ENCODE assay signal across 12 cellular contexts in genomic region chr1:182716740-182717720, GRCh38. TPM values are rescaled to one million over a fixed set of nuclear protein-coding genes. Genes with fewer than 3 reads are reported as not detected.
DNase-seq lines count a peak whose midpoint lies in the region; ATAC-seq lines count a peak whose summit lies in the region.
"Had no signal": no experiment of that assay in that cellular context is flagged by ENCODE, and none has a peak within 500 bp of the region (broad histone marks: within the 10 kb centered on the region; RNA-seq: fewer than 3 reads in every experiment).

No MANE protein-coding gene starts in this region.

- H3K27ac ChIP-seq in CD4-positive, CD25-positive, alpha-beta regulatory T cell (ENCODE audit: insufficient read depth, low read length, poor library complexity, severe bottlenecking), result no peak overlapping the region
- H3K27ac ChIP-seq: upper lobe of left lung had no signal

- ATAC-seq in CD4-positive, CD25-positive, alpha-beta regulatory T cell (ENCODE audit: low read depth in 2 of 2), result no peak
- peak; percentile 54 for ATAC-seq in GM18517 (IDR thresholded peaks at IDR 0.05; ENCODE audit: unreplicated experiment)
- peak; percentile 44 for ATAC-seq in HG02642 (IDR thresholded peaks at IDR 0.05; ENCODE audit: poor library complexity, unreplicated experiment)

- H3K36me3 Mint-ChIP-seq in CD4-positive, CD25-positive, alpha-beta regulatory T cell, result no peaks in the 10 kb centered on the region
- H3K36me3 Mint-ChIP-seq: CD14-positive monocyte had no signal

- H3K9me3 ChIP-seq in CD4-positive, CD25-positive, alpha-beta regulatory T cell (ENCODE audit: control insufficient read depth in 2 of 2, low read length in 2 of 2), result no peaks in the 10 kb centered on the region
- H3K9me3 ChIP-seq: upper lobe of left lung had no signal

- peak in 1 of 3 donors; percentile 18 for DNase-seq in CD4-positive, CD25-positive, alpha-beta regulatory T cell
- DNase-seq in SW480 (ENCODE audit: low spot score), result peak; percentile 10
- DNase-seq in HuH-7.5 (ENCODE audit: low spot score), result no peak
- DNase-seq in activated gamma-delta T cell (lab: John Stamatoyannopoulos, UW), result no peak
- DNase-seq in Kasumi-1 (lab: John Stamatoyannopoulos, UW), result no peak
- no peak for DNase-seq in amygdala (lab: John Stamatoyannopoulos, UW)
- DNase-seq: NCI-H2107, RPMI8226, upper lobe of left lung had no signal

- no peaks in the 10 kb centered on the region for H3K27me3 ChIP-seq in CD4-positive, CD25-positive, alpha-beta regulatory T cell (ENCODE audit: control insufficient read depth, insufficient read depth, low read length)
- H3K27me3 ChIP-seq: upper lobe of left lung had no signal

- no peak overlapping the region for H3K4me3 ChIP-seq in CD4-positive, CD25-positive, alpha-beta regulatory T cell (ENCODE audit: low read depth, low read length)
- H3K4me3 ChIP-seq: upper lobe of left lung had no signal

- H3K4me1 ChIP-seq in CD4-positive, CD25-positive, alpha-beta regulatory T cell (ENCODE audit: control insufficient read depth, insufficient read depth, low read length, poor library complexity, severe bottlenecking), result peaks cover 6% of the 10 kb centered on the region
- H3K4me1 ChIP-seq: upper lobe of left lung had no signal

- peaks cover 5 to 25% (median 19%) of the 10 kb centered on the region in 4 donors for H3K4me1 Mint-ChIP-seq in CD4-positive, CD25-positive, alpha-beta regulatory T cell
- H3K4me1 Mint-ChIP-seq: CD14-positive monocyte had no signal

- H3K9me3 Mint-ChIP-seq in CD4-positive, CD25-positive, alpha-beta regulatory T cell, result no peaks in the 10 kb centered on the region

- no peak overlapping the region for H3K4me3 Mint-ChIP-seq in CD4-positive, CD25-positive, alpha-beta regulatory T cell
- H3K4me3 Mint-ChIP-seq: CD14-positive monocyte had no signal

- no peaks in the 10 kb centered on the region for H3K36me3 ChIP-seq in CD4-positive, CD25-positive, alpha-beta regulatory T cell (ENCODE audit: control insufficient read depth, insufficient read depth, low read length)
- H3K36me3 ChIP-seq: upper lobe of left lung had no signal

- no peaks in the 10 kb centered on the region for H3K27me3 Mint-ChIP-seq in CD4-positive, CD25-positive, alpha-beta regulatory T cell

- peak overlapping the region in 2 of 3 donors; percentile 30 to 75 for H3K27ac Mint-ChIP-seq in CD4-positive, CD25-positive, alpha-beta regulatory T cell

RNA-seq across cellular contexts. Expression of gene RGS8, which starts 32.6 kb away (rescaled TPM):
- total RNA-seq in CD4-positive, CD25-positive, alpha-beta regulatory T cell, result not detected
- not detected for polyA plus RNA-seq in CD4-positive, CD25-positive, alpha-beta regulatory T cell
- polyA plus RNA-seq: CD14-positive monocyte had no signal

Comparison
In these comparisons a context has a peak if more than half of its experiments do, and no peak if none do; other contexts are left out.
1. ATAC-seq: peak in GM18517 (single experiment) and HG02642 (single experiment); none in CD4-positive, CD25-positive, alpha-beta regulatory T cell (0 of 2).